In genomic region chr2:102735431-102736130, GRCh38 we compare ENCODE assay signal across 8 cellular contexts. TPM values are rescaled to one million over a fixed set of nuclear protein-coding genes. Genes with fewer than 3 reads are reported as not detected.
DNase-seq lines count a peak whose midpoint lies in the region; ATAC-seq and TF ChIP-seq lines count a peak whose summit lies in the region.

No MANE protein-coding gene starts in this region.

- H3K27ac ChIP-seq in spleen, result peak overlapping the region in 7 of 8 donors; percentile 80 to 90 (median 83)

- no peak for TF ChIP-seq POLR2A in spleen (IDR thresholded peaks at IDR 0.05)

- DNase-seq in DMS53 (lab: John Stamatoyannopoulos, UW) (peak; percentile 72), LNCaP clone FGC (ENCODE audit: low read depth) (no peak), spleen (no peak)
- DNase-seq in NK-92 treated with Interleukin-12 subunit alpha and Interleukin-12 subunit beta, amount 100 ng/mL, for 24 hours (lab: John Stamatoyannopoulos, UW), result no peak

- no peaks in the 10 kb centered on the region for H3K36me3 Mint-ChIP-seq in activated naive CD8-positive, alpha-beta T cell

- peak overlapping the region; percentile 91 for H3K27ac Mint-ChIP-seq in activated naive CD8-positive, alpha-beta T cell

- peak overlapping the region; percentile 85 for H3K4me3 ChIP-seq in LNCaP clone FGC (ENCODE audit: low read depth, low read length)
- H3K4me3 ChIP-seq in iPS-11a (ENCODE audit: low read depth, low read length), result peak overlapping the region; percentile 89
- peak overlapping the region; percentile 51 to 88 (median 80) for H3K4me3 ChIP-seq in spleen

- peak overlapping the region; percentile 95 for H3K4me3 Mint-ChIP-seq in activated naive CD8-positive, alpha-beta T cell

- intact Hi-C loops in spleen (cut with DNase I; ENCODE audit: low total_unique reads), result no loop called here

- TF ChIP-seq CTCF in LNCaP clone FGC (IDR thresholded peaks at IDR 0.05; ENCODE audit: control insufficient read depth, extremely low read depth, insufficient read depth) (no peak), spleen (IDR thresholded peaks at IDR 0.05 in 8 of 11, conservative IDR thresholded peaks at IDR 0.05 in 3 of 11) (no peak)

- 65 to 82% (median 75%) methylated on average over 15 to 16 of the region's 16 CpGs for WGBS in spleen, 5 donors

- no peaks in the 10 kb centered on the region for H3K27me3 Mint-ChIP-seq in activated naive CD8-positive, alpha-beta T cell

- no peaks in the 10 kb centered on the region for H3K9me3 Mint-ChIP-seq in activated naive CD8-positive, alpha-beta T cell (ENCODE audit: low read depth)

- no peaks in the 10 kb centered on the region for H3K27me3 ChIP-seq in spleen (replicated peaks in 1 of 7)

- H3K4me1 ChIP-seq in spleen, result peaks cover 11 to 45% (median 26%) of the 10 kb centered on the region in 6 donors

- ATAC-seq in HG03432 (IDR thresholded peaks at IDR 0.05; ENCODE audit: unreplicated experiment), result no peak
- no peak for ATAC-seq in GM21723 (IDR thresholded peaks at IDR 0.05; ENCODE audit: unreplicated experiment)

- peaks cover 45% of the 10 kb centered on the region for H3K4me1 Mint-ChIP-seq in activated naive CD8-positive, alpha-beta T cell (ENCODE audit: low read depth)

- peaks cover 0 to 22% (median 11%) of the 10 kb centered on the region in 6 donors for H3K36me3 ChIP-seq in spleen

- no peaks in the 10 kb centered on the region for H3K9me3 ChIP-seq in spleen

RNA-seq across cellular contexts. Expression of gene TMEM182, which starts 26.2 kb away (rescaled TPM):
- total RNA-seq in spleen, result 1 to 10 TPM; 2.1 to 8.6 (median 3.9) TPM
- polyA plus RNA-seq in spleen, result 1 to 10 TPM; 1.3 to 2.0 (median 1.7) TPM
